Comparison of ENCODE assay signal across 18 cellular contexts in the genomic region with DNA sequence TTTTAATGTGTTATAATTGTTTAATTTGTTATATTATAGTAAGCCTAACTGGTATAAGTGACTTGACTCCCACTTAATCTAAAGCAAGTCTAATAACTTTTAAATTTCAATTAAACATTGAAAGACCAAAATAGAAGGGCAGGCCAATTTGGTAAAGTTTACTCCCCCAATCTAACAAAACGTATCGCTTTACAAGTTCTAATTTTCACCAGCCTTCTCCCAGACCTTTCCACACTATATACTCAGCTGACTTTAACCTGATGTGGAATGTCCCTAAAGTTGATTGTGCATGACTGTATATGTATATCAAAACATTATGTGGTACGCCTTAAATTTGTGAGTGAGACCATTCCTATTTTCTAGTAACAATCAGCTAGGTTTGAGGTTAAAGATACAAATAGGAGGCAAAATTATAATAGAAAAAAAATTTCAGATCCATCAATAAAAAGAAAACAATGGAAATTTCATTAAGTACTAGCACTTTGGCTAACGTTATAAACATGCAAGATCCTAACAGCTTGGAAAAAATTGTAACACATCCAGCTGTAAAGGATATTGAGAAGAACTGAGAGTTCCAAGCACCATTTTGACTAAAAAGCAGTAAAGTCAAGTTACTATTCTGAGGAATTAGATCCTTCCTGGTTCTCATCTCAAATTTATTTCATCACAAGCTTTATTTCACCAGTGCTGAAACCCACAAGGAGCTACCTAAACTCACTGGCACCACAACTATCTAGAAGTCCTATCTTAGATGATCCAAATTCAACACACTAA.
A peak's percentile ranks its signal among the peaks of the same experiment; 100 is the strongest.
DNase-seq lines count a peak whose midpoint lies in the region; ATAC-seq and TF ChIP-seq lines count a peak whose summit lies in the region.
"Had no signal": no experiment of that assay in that cellular context is flagged by ENCODE, and none has a peak within 500 bp of the region (broad histone marks: within the 10 kb centered on the region; RNA-seq: fewer than 3 reads in every experiment).

No MANE protein-coding gene starts in this region.

- intact Hi-C loops in Right ventricle myocardium inferior (cut with DNase I): no loop called here
- intact Hi-C loops in left cardiac atrium (cut with DNase I): no loop called here
- intact Hi-C loops in left ventricle myocardium superior (cut with micrococcal nuclease): no loop called here
- intact Hi-C loops in heart left ventricle (cut with DNase I): no loop called here

- no peak for TF ChIP-seq CTCF in heart left ventricle (IDR thresholded peaks at IDR 0.05)
- TF ChIP-seq CTCF in nephron progenitor cell (IDR thresholded peaks at IDR 0.05): no peak

- peaks cover 3% of the 10 kb centered on the region for H3K27me3 Mint-ChIP-seq in nephron progenitor cell (ENCODE audit: low read depth, poor library complexity)

- H3K27ac Mint-ChIP-seq in nephron progenitor cell: peak overlapping the region; percentile 58
- H3K27ac Mint-ChIP-seq: B cell; CD4-positive, CD25-positive, alpha-beta regulatory T cell; CD8-positive, alpha-beta T cell had no signal

- peaks cover 19% of the 10 kb centered on the region for H3K4me1 Mint-ChIP-seq in nephron progenitor cell
- H3K4me1 Mint-ChIP-seq: B cell; CD4-positive, CD25-positive, alpha-beta regulatory T cell had no signal

- peaks cover 0 to 9% (median 0%) of the 10 kb centered on the region in 12 donors for H3K9me3 ChIP-seq in heart left ventricle
- H3K9me3 ChIP-seq: BLaER1, Caco-2 had no signal

- no peaks in the 10 kb centered on the region for H3K27me3 ChIP-seq in heart left ventricle
- H3K27me3 ChIP-seq: BLaER1 had no signal

- H3K27ac ChIP-seq in heart left ventricle: peak overlapping the region in 4 of 12 donors; percentile 2 to 42 (median 27)
- no peak overlapping the region for H3K27ac ChIP-seq in substantia nigra (ENCODE audit: low read depth, low read length, poor library complexity, severe bottlenecking)
- H3K27ac ChIP-seq: 22Rv1, BLaER1, C4-2B had no signal

- H3K36me3 ChIP-seq in heart left ventricle: no peaks in the 10 kb centered on the region
- H3K36me3 ChIP-seq: BLaER1 had no signal

- H3K4me3 Mint-ChIP-seq in nephron progenitor cell: no peak overlapping the region
- H3K4me3 Mint-ChIP-seq: B cell; CD4-positive, CD25-positive, alpha-beta regulatory T cell; CD8-positive, alpha-beta T cell had no signal

- H3K4me3 ChIP-seq in heart left ventricle: no peak overlapping the region
- H3K4me3 ChIP-seq: BLaER1 had no signal

- H3K9me3 Mint-ChIP-seq in nephron progenitor cell: peaks cover 18% of the 10 kb centered on the region
- H3K9me3 Mint-ChIP-seq: CD8-positive, alpha-beta T cell had no signal

- peak; percentile 51 for ATAC-seq in Right ventricle myocardium inferior
- ATAC-seq in left cardiac atrium: no peak
- peak; percentile 53 for ATAC-seq in left ventricle myocardium superior
- no peak for ATAC-seq in heart left ventricle
- ATAC-seq: CD8-positive, alpha-beta T cell had no signal

- WGBS in heart left ventricle, 4 donors: 83 to 87% (median 84%) methylated on average over 4 of the region's 4 CpGs

- TF ChIP-seq POLR2A in heart left ventricle (IDR thresholded peaks at IDR 0.05): no peak

- no peak for DNase-seq in Right ventricle myocardium inferior (ENCODE audit: missing footprints)
- no peak for DNase-seq in left cardiac atrium
- DNase-seq in left ventricle myocardium superior: no peak
- DNase-seq in heart left ventricle: no peak
- DNase-seq in nephron progenitor cell: no peak
- DNase-seq in substantia nigra (lab: John Stamatoyannopoulos, UW): no peak
- DNase-seq in NCI-H226: no peak
- DNase-seq: Caco-2; CD4-positive, CD25-positive, alpha-beta regulatory T cell; CD8-positive, alpha-beta T cell; DMS153; DND-41; H7; HCEC 1CT had no signal

- peaks cover 0 to 7% (median 0%) of the 10 kb centered on the region in 12 donors for H3K4me1 ChIP-seq in heart left ventricle
- H3K4me1 ChIP-seq: BLaER1, Caco-2 had no signal

- H3K36me3 Mint-ChIP-seq in nephron progenitor cell (ENCODE audit: low read depth): peaks cover 24% of the 10 kb centered on the region
- H3K36me3 Mint-ChIP-seq: CD4-positive, CD25-positive, alpha-beta regulatory T cell; CD8-positive, alpha-beta T cell had no signal

Comparison
In these comparisons a context has a peak if more than half of its experiments do, and no peak if none do; other contexts are left out.
1. ATAC-seq: peak in Right ventricle myocardium inferior (single experiment) and left ventricle myocardium superior (single experiment); none in left cardiac atrium (0 of 2) and heart left ventricle (0 of 4).